In genomic region chr1:15362096-15362736, GRCh38 we compare ENCODE assay signal across 22 cellular contexts. TPM values are rescaled to one million over a fixed set of nuclear protein-coding genes. Genes with fewer than 3 reads are reported as not detected.
DNase-seq lines count a peak whose midpoint lies in the region; ATAC-seq, FAIRE-seq and TF ChIP-seq lines count a peak whose summit lies in the region.
"Had no signal": no experiment of that assay in that cellular context is flagged by ENCODE, and none has a peak within 500 bp of the region (broad histone marks: within the 10 kb centered on the region; RNA-seq: fewer than 3 reads in every experiment).

No MANE protein-coding gene starts in this region.

- H2AFZ ChIP-seq in MM.1S (ENCODE audit: low read length) (peak overlapping the region; percentile 77), GM12878 (ENCODE audit: control insufficient read depth, low read depth, low read length) (no peak overlapping the region), osteoblast (ENCODE audit: low read length) (no peak overlapping the region), GM23248 (no peak overlapping the region)
- H2AFZ ChIP-seq: GM23338 had no signal

- H3K27ac ChIP-seq in MM.1S (ENCODE audit: low read length) (peak overlapping the region; percentile 73; the same call in 1 of the 2 replicates), GM12878 (ENCODE audit: control insufficient read depth, insufficient read depth) (no peak overlapping the region), kidney (ENCODE audit: low read depth in 2 of 2, low read length in 2 of 2) (no peak overlapping the region), osteoblast (ENCODE audit: low read depth, low read length) (no peak overlapping the region), right atrium auricular region (no peak overlapping the region), GM23248 (no peak overlapping the region)
- H3K27ac ChIP-seq: C4-2B had no signal

- no peak for TF ChIP-seq EP300 in GM12878 (IDR thresholded peaks at IDR 0.05; ENCODE audit: borderline replicate concordance in 1 of 2, control insufficient read depth in 1 of 2, low read depth in 2 of 2, low read length in 2 of 2)

- no peak for FAIRE-seq in GM12878 (lab: Jason Lieb, UNC)
- no peak for FAIRE-seq in kidney (lab: Jason Lieb, UNC)
- FAIRE-seq: A204.1, D721Med, G401.6, H54, HepG2 had no signal

- H3K4me2 ChIP-seq in MM.1S (ENCODE audit: low read depth, low read length) (peak overlapping the region; percentile 41), GM12878 (ENCODE audit: control insufficient read depth, insufficient read depth) (no peak overlapping the region), osteoblast (ENCODE audit: insufficient read depth, low read length) (no peak overlapping the region), GM23248 (ENCODE audit: unreplicated experiment) (no peak overlapping the region)
- H3K4me2 ChIP-seq: GM23338 had no signal

- H3K27me3 Mint-ChIP-seq in activated T-helper 2 cell treated with anti-CD3 and anti-CD28 coated beads, Interferon-gamma antibody, Interleukin-2, Interleukin-4, amounts not matched to agents 10 μg/mL and 5 μg/mL and 100 μg/mL, durations not matched to agents 14 hours and 24 hours and 36 hours (ENCODE audit: low read depth): peaks cover 13% of the 10 kb centered on the region
- H3K27me3 Mint-ChIP-seq: CD4-positive, alpha-beta T cell had no signal

- RAD21 ChIA-PET in GM12878 (lab: Charles Lee; ENCODE audit: unreplicated experiment): no interaction called here

- peaks cover 5% of the 10 kb centered on the region; the same call in 1 of the 2 replicates for H3F3A ChIP-seq in MM.1S (ENCODE audit: insufficient read depth, low read length)
- no peaks in the 10 kb centered on the region for H3F3A ChIP-seq in GM23248 (ENCODE audit: insufficient read depth)

- no peaks in the 10 kb centered on the region for H3K9me3 Mint-ChIP-seq in activated T-helper 2 cell treated with anti-CD3 and anti-CD28 coated beads, Interferon-gamma antibody, Interleukin-2, Interleukin-4, amounts not matched to agents 10 μg/mL and 5 μg/mL and 100 μg/mL, durations not matched to agents 14 hours and 24 hours and 36 hours
- H3K9me3 Mint-ChIP-seq: CD4-positive, alpha-beta T cell; GM23338; HFFc6; IgD-negative memory B cell had no signal

- H3K27me3 ChIP-seq in MM.1S (replicated peaks; ENCODE audit: insufficient read depth, low read length): no peaks in the 10 kb centered on the region
- 0 out of 4 replicates have a peak, but pooled peaks cover 0 to 2% of the 10 kb centered on the region in 2 experiments for H3K27me3 ChIP-seq in GM12878 (replicated peaks in 1 of 2; ENCODE audit: control insufficient read depth in 2 of 2, insufficient read depth in 2 of 2, low read length in 1 of 2)
- H3K27me3 ChIP-seq in osteoblast (ENCODE audit: insufficient read depth, low read length): no peaks in the 10 kb centered on the region
- no peaks in the 10 kb centered on the region for H3K27me3 ChIP-seq in right atrium auricular region
- H3K27me3 ChIP-seq in GM23248 (replicated peaks; ENCODE audit: insufficient read depth): no peaks in the 10 kb centered on the region

- in situ Hi-C loops in GM12878 (cut with MboI): no loop called here
- in situ Hi-C loops in GM23248 (cut with MboI): no loop called here

- DNase-seq in MM.1S (peak; percentile 78), GM12878 (ENCODE audit: low read depth, low spot score) (no peak), kidney (peak; percentile 43), osteoblast (ENCODE audit: insufficient read length, low spot score, missing footprints) (peak; percentile 23), right atrium auricular region (ENCODE audit: low spot score) (no peak), GM23248 (no peak)
- DNase-seq in activated T-helper 2 cell treated with anti-CD3 and anti-CD28 coated beads, Interferon-gamma antibody, Interleukin-2, Interleukin-4, amounts not matched to agents 10 μg/mL and 5 μg/mL and 100 μg/mL, durations not matched to agents 14 hours and 24 hours and 36 hours (ENCODE audit: low spot score): no peak
- DNase-seq: ACHN; Caco-2; CD4-positive, alpha-beta T cell; HFFc6; KG1 had no signal

- TF ChIP-seq RAD21 in GM12878 (IDR thresholded peaks at IDR 0.05; ENCODE audit: insufficient read depth, low read depth, low read length): no peak

- no peak overlapping the region for H3K27ac Mint-ChIP-seq in activated T-helper 2 cell treated with anti-CD3 and anti-CD28 coated beads, Interferon-gamma antibody, Interleukin-2, Interleukin-4, amounts not matched to agents 10 μg/mL and 5 μg/mL and 100 μg/mL, durations not matched to agents 14 hours and 24 hours and 36 hours
- H3K27ac Mint-ChIP-seq: CD4-positive, alpha-beta T cell; GM23338; HFFc6 had no signal

- no peak for TF ChIP-seq POLR2A in GM12878 (IDR thresholded peaks at IDR 0.05; ENCODE audit: low read depth, low read length)

- no peaks in the 10 kb centered on the region for H3K36me3 Mint-ChIP-seq in activated T-helper 2 cell treated with anti-CD3 and anti-CD28 coated beads, Interferon-gamma antibody, Interleukin-2, Interleukin-4, amounts not matched to agents 10 μg/mL and 5 μg/mL and 100 μg/mL, durations not matched to agents 14 hours and 24 hours and 36 hours (ENCODE audit: low read depth)

- no peak for TF ChIP-seq CTCF in MM.1S (IDR thresholded peaks at IDR 0.05; ENCODE audit: low read length)
- TF ChIP-seq CTCF in GM12878 (IDR thresholded peaks at IDR 0.05 in 2 of 3, conservative IDR thresholded peaks at IDR 0.05 in 1 of 3; ENCODE audit: control insufficient read depth in 2 of 3, extremely low read depth in 1 of 3, insufficient read depth in 1 of 3, low read depth in 3 of 3, low read length in 3 of 3): no peak
- no peak for TF ChIP-seq CTCF in kidney (IDR thresholded peaks at IDR 0.05; ENCODE audit: borderline replicate concordance, extremely low read depth, insufficient read depth)
- no peak for TF ChIP-seq CTCF in osteoblast (IDR thresholded peaks at IDR 0.05; ENCODE audit: extremely low read depth, low read depth, low read length)
- TF ChIP-seq CTCF in right atrium auricular region (IDR thresholded peaks at IDR 0.05): no peak

- H3K9me2 ChIP-seq in MM.1S (replicated peaks; ENCODE audit: insufficient read depth, low read length) (no peaks in the 10 kb centered on the region), GM23248 (ENCODE audit: insufficient read depth) (no peaks in the 10 kb centered on the region)

- no peaks in the 10 kb centered on the region for H3K9me3 ChIP-seq in MM.1S (replicated peaks; ENCODE audit: insufficient read depth, low read length)
- H3K9me3 ChIP-seq in GM12878 (replicated peaks; ENCODE audit: control insufficient read depth, insufficient read depth, low read length): no peaks in the 10 kb centered on the region
- H3K9me3 ChIP-seq in kidney (ENCODE audit: control insufficient read depth in 1 of 2, low read length in 2 of 2): no peaks in the 10 kb centered on the region
- H3K9me3 ChIP-seq in osteoblast (ENCODE audit: low read depth, low read length): no peaks in the 10 kb centered on the region
- no peaks in the 10 kb centered on the region for H3K9me3 ChIP-seq in right atrium auricular region
- H3K9me3 ChIP-seq in GM23248 (ENCODE audit: low read depth): no peaks in the 10 kb centered on the region
- H3K9me3 ChIP-seq: Caco-2 had no signal

- POLR2A ChIA-PET in GM12878 (lab: Charles Lee): no interaction called here

- no peaks in the 10 kb centered on the region for H3K36me3 ChIP-seq in MM.1S (replicated peaks; ENCODE audit: insufficient read depth, low read length)
- no peaks in the 10 kb centered on the region for H3K36me3 ChIP-seq in GM12878 (ENCODE audit: control insufficient read depth in 2 of 2, insufficient read depth in 2 of 2, low read length in 1 of 2)
- H3K36me3 ChIP-seq in kidney (ENCODE audit: control insufficient read depth in 1 of 2, insufficient read depth in 2 of 2, low read length in 2 of 2): no peaks in the 10 kb centered on the region
- no peaks in the 10 kb centered on the region for H3K36me3 ChIP-seq in osteoblast (ENCODE audit: insufficient read depth, low read length)
- no peaks in the 10 kb centered on the region for H3K36me3 ChIP-seq in right atrium auricular region
- H3K36me3 ChIP-seq in GM23248 (ENCODE audit: low read depth): no peaks in the 10 kb centered on the region

- no peaks in the 10 kb centered on the region for H3K79me2 ChIP-seq in MM.1S (ENCODE audit: low read length)
- H3K79me2 ChIP-seq in GM12878 (ENCODE audit: control insufficient read depth, insufficient read depth, low read length): no peaks in the 10 kb centered on the region
- H3K79me2 ChIP-seq in osteoblast (ENCODE audit: insufficient read depth, low read length): no peaks in the 10 kb centered on the region
- no peaks in the 10 kb centered on the region for H3K79me2 ChIP-seq in GM23248 (ENCODE audit: insufficient read depth)

- H3K9ac ChIP-seq in MM.1S (ENCODE audit: low read length) (no peak overlapping the region), GM12878 (ENCODE audit: control insufficient read depth, insufficient read depth, low read length) (no peak overlapping the region), kidney (ENCODE audit: low read length in 2 of 2) (no peak overlapping the region), GM23248 (no peak overlapping the region)

- H4K20me1 ChIP-seq in MM.1S (ENCODE audit: insufficient read depth, low read length) (no peaks in the 10 kb centered on the region), GM12878 (ENCODE audit: control insufficient read depth, insufficient read depth) (no peaks in the 10 kb centered on the region), osteoblast (ENCODE audit: insufficient read depth, low read length) (no peaks in the 10 kb centered on the region), GM23248 (ENCODE audit: insufficient read depth) (no peaks in the 10 kb centered on the region)

- CTCF ChIA-PET in GM12878 (lab: Yijun Ruan, JAX): interaction anchor here (0.9 kb wide), 1 partner anchor 38 kb away, joined by 5 read pairs; no protein-coding TSS in a partner anchor

- BruUV-seq in GM12878 (replicated peaks; lab: Mats Ljungman, UMichigan): no TSS peak

- H3K4me1 ChIP-seq in MM.1S (ENCODE audit: low read length) (peaks cover 13% of the 10 kb centered on the region), GM12878 (ENCODE audit: control insufficient read depth, insufficient read depth, low read length) (no peaks in the 10 kb centered on the region; the same call in 1 of the 2 replicates), kidney (ENCODE audit: control insufficient read depth in 1 of 2, insufficient read depth in 1 of 2, low read depth in 1 of 2, low read length in 2 of 2) (no peaks in the 10 kb centered on the region), osteoblast (ENCODE audit: insufficient read depth, low read length) (peaks cover 3% of the 10 kb centered on the region), right atrium auricular region (no peaks in the 10 kb centered on the region), GM23248 (ENCODE audit: insufficient read depth) (peaks cover 4% of the 10 kb centered on the region)
- H3K4me1 ChIP-seq: Caco-2 had no signal

- SMC1A ChIA-PET in GM12878 (lab: Charles Lee; ENCODE audit: uncharacterized antibody, unreplicated experiment): interaction anchor here (1.8 kb wide), 1 partner anchor 70 kb away, joined by 4 read pairs; no protein-coding TSS in a partner anchor

- intact Hi-C loops in GM12878 (cut with micrococcal nuclease; ENCODE audit: unreplicated experiment) (no loop called here), kidney (cut with DNase I) (no loop called here)
- intact Hi-C loops in activated T-helper 2 cell treated with anti-CD3 and anti-CD28 coated beads, Interferon-gamma antibody, Interleukin-2, Interleukin-4, amounts not matched to agents 10 μg/mL and 5 μg/mL and 100 μg/mL, durations not matched to agents 14 hours and 24 hours and 36 hours (cut with micrococcal nuclease): loop anchor here (5.0 kb wide), 1 partner anchor 35 kb away; no protein-coding TSS in a partner anchor

- WGBS in GM12878 (ENCODE audit: insufficient coverage, insufficient replicate concordance, low lambda C conversion rate, missing lambda C conversion rate): 60% methylated on average over 13 of the region's 13 CpGs
- 91 to 94% methylated on average over 13 of the region's 13 CpGs for WGBS in GM23248 (ENCODE audit: low coverage in 1 of 2, low lambda C conversion rate in 2 of 2, missing lambda C conversion rate in 2 of 2), 2 experiments

- no peak overlapping the region for H3K4me3 Mint-ChIP-seq in activated T-helper 2 cell treated with anti-CD3 and anti-CD28 coated beads, Interferon-gamma antibody, Interleukin-2, Interleukin-4, amounts not matched to agents 10 μg/mL and 5 μg/mL and 100 μg/mL, durations not matched to agents 14 hours and 24 hours and 36 hours (ENCODE audit: low read depth)
- H3K4me3 Mint-ChIP-seq: CD4-positive, alpha-beta T cell; GM23338; HFFc6; IgD-negative memory B cell had no signal

- no peaks in the 10 kb centered on the region for H3K4me1 Mint-ChIP-seq in activated T-helper 2 cell treated with anti-CD3 and anti-CD28 coated beads, Interferon-gamma antibody, Interleukin-2, Interleukin-4, amounts not matched to agents 10 μg/mL and 5 μg/mL and 100 μg/mL, durations not matched to agents 14 hours and 24 hours and 36 hours (ENCODE audit: low read depth)

- ATAC-seq in GM12878: no peak
- ATAC-seq in GM19397 (IDR thresholded peaks at IDR 0.05; ENCODE audit: unreplicated experiment): no peak
- ATAC-seq: GM23338, HCT116, HepG2 had no signal

- H3K4me3 ChIP-seq in MM.1S (ENCODE audit: low read length) (peak overlapping the region; percentile 18), GM12878 (no peak overlapping the region), kidney (ENCODE audit: low read length in 2 of 2) (no peak overlapping the region), osteoblast (ENCODE audit: insufficient read depth, low read length) (no peak overlapping the region), right atrium auricular region (no peak overlapping the region), GM23248 (no peak overlapping the region)
- H3K4me3 ChIP-seq: GM23338 had no signal

RNA-seq across cellular contexts. Expression of gene EFHD2, which starts 47.5 kb away (rescaled TPM):
- total RNA-seq in GM12878 (2013; cell fraction: nucleolus; rRNA removed): 16.2 and 21.3 TPM in 2 replicates
- total RNA-seq in GM12878 (2014; rRNA removed) (68.9 and 85.1 TPM in 2 replicates), GM12878 (2014; rRNA removed; fragmentation: Illumina TruSeq; extraction: Trizol) (25.7 and 31.5 TPM in 2 replicates), GM12878 (2021) (106 and 107 TPM in 2 replicates), kidney (37.5 TPM), osteoblast (35.8 and 36.8 TPM in 2 replicates), right atrium auricular region (10 to 100 TPM; 13.7 to 23.9 TPM)
- polyA plus RNA-seq in GM12878 (2011; ENCODE audit: low read depth): 21.5 TPM
- polyA plus RNA-seq in GM12878 (2011; rRNA removed) (27.6 and 47.2 TPM in 2 replicates), GM12878 (2014; fragmentation: Illumina TruSeq; extraction: Trizol) (8.7 and 31.3 TPM in 2 replicates), GM12878 (2014; fragmentation: Nextera tagmentation; extraction: Ambion mirVana) (1 to 10 TPM; 4.0 to 6.6 TPM), GM12878 (2014; rRNA removed) (99.2 and 126 TPM in 2 replicates), GM12878 (2016; fragmentation: Nextera tagmentation; extraction: Ambion mirVana) (100 to 1,000 TPM in 1 of 2 experiments, 10 to 100 TPM in 1; 96.3 to 114 TPM), kidney (ENCODE audit: insufficient read depth, low read depth, low replicate concordance) (20.2 TPM), GM23248 (2016; fragmentation: Nextera tagmentation; extraction: Ambion mirVana) (53.1 and 56.1 TPM in 2 replicates)
- 57.7 and 83.4 TPM in 2 replicates for polyA plus RNA-seq in GM12878 (2011; cell fraction: cytosol; rRNA removed)
- 55.8 and 67.2 TPM in 2 replicates for polyA plus RNA-seq in GM12878 (2011; cell fraction: nucleus; rRNA removed)
- 54.9 and 67.3 TPM in 2 replicates for polyA plus RNA-seq in GM12878 (2012)
- polyA minus RNA-seq in GM12878 (2011; rRNA and poly(A)+ RNA removed): 13.5 and 27.4 TPM in 2 replicates
- polyA minus RNA-seq in GM12878 (2011; cell fraction: cytosol; rRNA and poly(A)+ RNA removed): 21.4 and 25.4 TPM in 2 replicates
- 6.2 and 10.5 TPM in 2 replicates for polyA minus RNA-seq in GM12878 (2011; cell fraction: nucleus; rRNA and poly(A)+ RNA removed)
- total RNA-seq in activated T-helper 2 cell treated with anti-CD3 and anti-CD28 coated beads, Interferon-gamma antibody, Interleukin-2, Interleukin-4, amounts not matched to agents 10 μg/mL and 5 μg/mL and 100 μg/mL, durations not matched to agents 14 hours and 24 hours and 36 hours: 82.4 and 85.2 TPM in 2 replicates
- total RNA-seq in GM23248 (2014; rRNA removed; shearing (Covaris generic)): 49.9 and 56.3 TPM in 2 replicates

Comparison
In these comparisons a context has a peak if more than half of its experiments do, and no peak if none do; other contexts are left out.
1. DNase-seq: peak in MM.1S (single experiment), kidney (single experiment) and osteoblast (single experiment); none in GM12878 (single experiment), activated T-helper 2 cell treated with anti-CD3 and anti-CD28 coated beads, Interferon-gamma antibody, Interleukin-2, Interleukin-4, amounts not matched to agents 10 μg/mL and 5 μg/mL and 100 μg/mL, durations not matched to agents 14 hours and 24 hours and 36 hours (single experiment), right atrium auricular region (single experiment) and GM23248 (single experiment).